24 cellular contexts compared by ENCODE assay signal in genomic region chr22:30010789-30011405, GRCh38.
A peak's percentile ranks its signal among the peaks of the same experiment; 100 is the strongest.
DNase-seq lines count a peak whose midpoint lies in the region; ATAC-seq, FAIRE-seq and TF ChIP-seq lines count a peak whose summit lies in the region.
"Had no signal": no experiment of that assay in that cellular context is flagged by ENCODE, and none has a peak within 500 bp of the region (broad histone marks: within the 10 kb centered on the region; RNA-seq: fewer than 3 reads in every experiment).

No MANE protein-coding gene starts in this region.

- H3K27ac ChIP-seq in VCaP: peak overlapping the region; percentile 75
- H3K27ac ChIP-seq: BLaER1 treated with 17β-estradiol and CSF1 and Interleukin-3, amounts not matched to agents 10 nM and 100 nM; SJCRH30 had no signal

- FAIRE-seq in urothelium cell line (lab: Jason Lieb, UNC): peak; percentile 42
- FAIRE-seq: G401.6, GM12892, H1 had no signal

- ATAC-seq in GM19328 (IDR thresholded peaks at IDR 0.05; ENCODE audit: unreplicated experiment): no peak
- ATAC-seq: Panc1 had no signal

- DNase-seq in HCEC 1CT (peak; percentile 49), fibroblast of villous mesenchyme (ENCODE audit: low read depth) (peak; percentile 23), urothelium cell line (ENCODE audit: low spot score) (no peak), SHP77 treated with DMSO at 0.1 percent for 48 hours (lab: John Stamatoyannopoulos, UW) (no peak), NCI-H187 (lab: John Stamatoyannopoulos, UW) (no peak)
- DNase-seq: Caco-2; CD4-positive, alpha-beta memory T cell; DMS 273 treated with DMSO at 0.1 percent for 48 hours; DMS79 treated with DMSO at 0.1 percent for 48 hours; NCI-H1092; NCI-H1436; NCI-H1930; NCI-H226; NCI-H510A treated with DMSO at 0.1 percent for 48 hours; NCI-H774; NK-92 treated with Interleukin-12 subunit alpha and Interleukin-12 subunit beta, amount 100 ng/mL, for 24 hours; SJCRH30 had no signal

- TF ChIP-seq CTCF in VCaP (conservative IDR thresholded peaks at IDR 0.05) (no peak), fibroblast of villous mesenchyme (IDR thresholded peaks at IDR 0.05; ENCODE audit: insufficient read depth, low read depth, low read length) (no peak)

- no peak overlapping the region for H3K4me3 ChIP-seq in fibroblast of villous mesenchyme (ENCODE audit: low read depth, low read length)
- H3K4me3 ChIP-seq: BLaER1 treated with 17β-estradiol and CSF1 and Interleukin-3, amounts not matched to agents 10 nM and 100 nM; SJCRH30 had no signal

Comparison
In these comparisons a context has a peak if more than half of its experiments do, and no peak if none do; other contexts are left out.
1. DNase-seq: peak in HCEC 1CT (single experiment) and fibroblast of villous mesenchyme (single experiment); none in urothelium cell line (single experiment), SHP77 treated with DMSO at 0.1 percent for 48 hours (single experiment) and NCI-H187 (0 of 2).